Comparison of ENCODE assay signal across 11 cellular contexts in the genomic region with DNA sequence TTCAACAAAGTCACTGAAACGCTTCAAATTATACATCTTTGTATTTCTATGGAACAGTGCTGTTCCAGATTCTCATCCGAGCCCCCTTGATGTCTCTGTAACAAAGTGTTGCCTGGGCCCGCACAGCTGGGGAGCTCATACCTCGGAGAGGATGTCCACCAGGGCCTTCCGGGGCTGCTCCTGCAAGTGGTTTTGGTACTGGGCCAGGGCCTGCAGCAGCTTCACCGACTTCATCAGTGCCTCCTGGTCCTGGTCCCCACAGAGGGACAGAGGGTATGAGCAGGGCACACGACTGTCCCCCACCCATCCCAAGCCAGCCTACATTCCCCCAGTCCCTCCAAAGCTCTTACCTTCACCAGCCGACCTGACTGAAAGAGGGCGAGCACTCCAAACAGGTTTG. TPM values are rescaled to one million over a fixed set of nuclear protein-coding genes. Genes with fewer than 3 reads are reported as not detected.
DNase-seq lines count a peak whose midpoint lies in the region; ATAC-seq, FAIRE-seq and TF ChIP-seq lines count a peak whose summit lies in the region.
"Had no signal": no experiment of that assay in that cellular context is flagged by ENCODE, and none has a peak within 500 bp of the region (broad histone marks: within the 10 kb centered on the region; RNA-seq: fewer than 3 reads in every experiment).

No MANE protein-coding gene starts in this region.

- H3K27ac ChIP-seq in A673 (ENCODE audit: low read depth, low read length, poor library complexity, severe bottlenecking): no peak overlapping the region
- no peak overlapping the region for H3K27ac ChIP-seq in keratinocyte (ENCODE audit: control insufficient read depth, insufficient read depth, low read length)

- no peaks in the 10 kb centered on the region for H3K9me3 Mint-ChIP-seq in activated CD8-positive, alpha-beta T cell treated with anti-CD3 and anti-CD28 coated beads, Interleukin-2, amount 10 ng/mL, durations not matched to agents 7 days and 5 days (ENCODE audit: insufficient read depth)

- peak overlapping the region; percentile 66 for H3K4me2 ChIP-seq in keratinocyte (ENCODE audit: control insufficient read depth, extremely low read depth, insufficient read depth, low read depth, low read length)

- no peak overlapping the region for H2AFZ ChIP-seq in keratinocyte (ENCODE audit: control insufficient read depth, low read length)

- H3K4me3 ChIP-seq in A673 (ENCODE audit: low read depth, low read length, poor library complexity, severe bottlenecking): peak overlapping the region; percentile 91
- H3K4me3 ChIP-seq in GM12865 (ENCODE audit: low read depth, low read length): peak overlapping the region; percentile 87
- H3K4me3 ChIP-seq in keratinocyte (ENCODE audit: control insufficient read depth in 2 of 3, extremely low read depth in 1 of 3, insufficient read depth in 2 of 3, low read depth in 1 of 3, low read length in 3 of 3): peak overlapping the region; percentile 90 to 96 (median 94)

- H3K9me1 ChIP-seq in keratinocyte (ENCODE audit: control insufficient read depth, extremely low read depth, insufficient read depth, low read length): no peaks in the 10 kb centered on the region

- H3K27ac Mint-ChIP-seq in activated CD8-positive, alpha-beta T cell treated with anti-CD3 and anti-CD28 coated beads, Interleukin-2, amount 10 ng/mL, durations not matched to agents 7 days and 5 days: peak overlapping the region; percentile 63

- H3K36me3 ChIP-seq in A673 (ENCODE audit: insufficient read depth, low read length, poor library complexity, severe bottlenecking) (peaks cover 53% of the 10 kb centered on the region), keratinocyte (ENCODE audit: control insufficient read depth in 2 of 2, extremely low read depth in 1 of 2, insufficient read depth in 2 of 2, low read length in 2 of 2) (peaks cover 35 to 44% of the 10 kb centered on the region in 2 experiments)

- POLR2A ChIA-PET in A673 (lab: Charles Lee; ENCODE audit: low non-redundant PET): no interaction called here
- POLR2A ChIA-PET in activated CD8-positive, alpha-beta T cell treated with anti-CD3 and anti-CD28 coated beads, Interleukin-2, amount 10 ng/mL, durations not matched to agents 7 days and 5 days (lab: Charles Lee): no interaction called here

- H3K9me3 ChIP-seq in A673 (ENCODE audit: low read depth, low read length, poor library complexity, severe bottlenecking): no peaks in the 10 kb centered on the region
- no peaks in the 10 kb centered on the region for H3K9me3 ChIP-seq in keratinocyte (ENCODE audit: control insufficient read depth, low read depth, low read length)

- H3K27me3 ChIP-seq in A673 (replicated peaks; ENCODE audit: insufficient read depth, low read depth, low read length, poor library complexity): no peaks in the 10 kb centered on the region
- H3K27me3 ChIP-seq in keratinocyte (ENCODE audit: control insufficient read depth, extremely low read depth, insufficient read depth, low read length): no peaks in the 10 kb centered on the region

- no peaks in the 10 kb centered on the region for H3K27me3 Mint-ChIP-seq in activated CD8-positive, alpha-beta T cell treated with anti-CD3 and anti-CD28 coated beads, Interleukin-2, amount 10 ng/mL, durations not matched to agents 7 days and 5 days (ENCODE audit: low read depth)

- BruUV-seq in A673 (replicated peaks; lab: Mats Ljungman, UMichigan): no TSS peak

- dilution Hi-C loops in keratinocyte (cut with MboI; ENCODE audit: extremely low pct_ligation_motif_present, low sequenced_read_pairs): no loop called here

- H3K4me1 Mint-ChIP-seq in activated CD8-positive, alpha-beta T cell treated with anti-CD3 and anti-CD28 coated beads, Interleukin-2, amount 10 ng/mL, durations not matched to agents 7 days and 5 days (ENCODE audit: low read depth): peaks cover 35% of the 10 kb centered on the region

- intact Hi-C loops in A673 (cut with micrococcal nuclease; ENCODE audit: unreplicated experiment): no loop called here

- H4K20me1 ChIP-seq in keratinocyte (ENCODE audit: control insufficient read depth, extremely low read depth, insufficient read depth, low read length): peaks cover under 1% of the 10 kb centered on the region

- peak overlapping the region; percentile 93 for H3K4me3 Mint-ChIP-seq in activated CD8-positive, alpha-beta T cell treated with anti-CD3 and anti-CD28 coated beads, Interleukin-2, amount 10 ng/mL, durations not matched to agents 7 days and 5 days

- CTCF ChIA-PET in A673 (lab: Charles Lee): interaction anchor here (1.3 kb wide), 1 partner anchor 13 kb away, joined by 8 read pairs; no protein-coding TSS in a partner anchor
- CTCF ChIA-PET in activated CD8-positive, alpha-beta T cell treated with anti-CD3 and anti-CD28 coated beads, Interleukin-2, amount 10 ng/mL, durations not matched to agents 7 days and 5 days (lab: Charles Lee): interaction anchor here (2.0 to 5.3 kb wide), 2 partner anchors 13 to 133 kb away, joined by 9 to 44 read pairs; no protein-coding TSS in a partner anchor

- FAIRE-seq in keratinocyte (lab: Jason Lieb, UNC): no peak
- FAIRE-seq: HTR-8/SVneo had no signal

- peaks cover 32% of the 10 kb centered on the region for H3K79me2 ChIP-seq in keratinocyte (ENCODE audit: control insufficient read depth, insufficient read depth, low read length)

- DNase-seq in A673 (ENCODE audit: low spot score) (no peak), GM12865 (ENCODE audit: low read depth) (no peak), keratinocyte (ENCODE audit: low read depth, low spot score) (no peak), anterior cingulate cortex (lab: John Stamatoyannopoulos, UW) (no peak), hippocampal formation (lab: John Stamatoyannopoulos, UW) (no peak), LoVo (ENCODE audit: low spot score) (no peak)
- DNase-seq in activated CD8-positive, alpha-beta T cell treated with anti-CD3 and anti-CD28 coated beads, Interleukin-2, amount 10 ng/mL, durations not matched to agents 7 days and 5 days: no peak

- H3K9ac ChIP-seq in keratinocyte (ENCODE audit: control insufficient read depth, extremely low read depth, insufficient read depth, low read length): peak overlapping the region; percentile 90

- H3K4me1 ChIP-seq in A673 (ENCODE audit: insufficient read depth, low read length, poor library complexity, severe bottlenecking): peaks cover 6% of the 10 kb centered on the region
- peaks cover 17% of the 10 kb centered on the region for H3K4me1 ChIP-seq in keratinocyte (ENCODE audit: control insufficient read depth, extremely low read depth, insufficient read depth, low read length)

- ATAC-seq in activated CD8-positive, alpha-beta T cell treated with anti-CD3 and anti-CD28 coated beads, Interleukin-2, amount 10 ng/mL, durations not matched to agents 7 days and 5 days: no peak
- ATAC-seq in HG03045 (IDR thresholded peaks at IDR 0.05; ENCODE audit: unreplicated experiment): no peak

- peaks cover 33% of the 10 kb centered on the region for H3K36me3 Mint-ChIP-seq in activated CD8-positive, alpha-beta T cell treated with anti-CD3 and anti-CD28 coated beads, Interleukin-2, amount 10 ng/mL, durations not matched to agents 7 days and 5 days (ENCODE audit: low read depth)

- TF ChIP-seq CTCF in A673 (conservative IDR thresholded peaks at IDR 0.05; ENCODE audit: low read depth, low read length): no peak
- no peak for TF ChIP-seq CTCF in GM12865 (IDR thresholded peaks at IDR 0.05; ENCODE audit: insufficient read depth, low read depth, low read length, missing control alignments)
- no peak for TF ChIP-seq CTCF in keratinocyte (optimal IDR thresholded peaks at IDR 0.05 in 1 of 3, IDR thresholded peaks at IDR 0.05 in 1 of 3, conservative IDR thresholded peaks at IDR 0.05 in 1 of 3; ENCODE audit: extremely low read depth in 1 of 3, insufficient read depth in 2 of 3, low read length in 3 of 3)

RNA-seq across cellular contexts. Expression of a gene that starts 1.5 kb away (rescaled TPM):
- 163 and 177 TPM in 2 replicates for total RNA-seq in A673 (2021)
- 10 to 100 TPM; 70.7 to 76.7 TPM for total RNA-seq in activated CD8-positive, alpha-beta T cell treated with anti-CD3 and anti-CD28 coated beads, Interleukin-2, amount 10 ng/mL, durations not matched to agents 7 days and 5 days
- polyA plus RNA-seq in keratinocyte: 20.0 to 39.8 TPM (median 20.5 TPM) in 3 replicates
- polyA plus RNA-seq in keratinocyte (2011; ENCODE audit: low read depth): 12.2 TPM
- polyA plus RNA-seq in keratinocyte (2011; cell fraction: cytosol; rRNA removed): 10.7 and 21.5 TPM in 2 replicates
- polyA plus RNA-seq in keratinocyte (2011; cell fraction: nucleus; rRNA removed): 76.7 and 95.3 TPM in 2 replicates
- 33.7 and 47.9 TPM in 2 replicates for polyA plus RNA-seq in keratinocyte (2012; ENCODE audit: low replicate concordance)
- 26.7 to 91.1 TPM (median 40.3 TPM) in 3 replicates for polyA minus RNA-seq in keratinocyte
- 43.2 TPM for polyA minus RNA-seq in keratinocyte (2011; cell fraction: cytosol; rRNA and poly(A)+ RNA removed)
- 72.0 and 73.2 TPM in 2 replicates for polyA minus RNA-seq in keratinocyte (2011; cell fraction: nucleus; rRNA and poly(A)+ RNA removed)

RNA-seq across cellular contexts. Expression of a gene that starts 6.7 kb away (rescaled TPM):
- not detected in 2 replicates for total RNA-seq in A673 (2021)
- total RNA-seq in activated CD8-positive, alpha-beta T cell treated with anti-CD3 and anti-CD28 coated beads, Interleukin-2, amount 10 ng/mL, durations not matched to agents 7 days and 5 days: not detected
- 0.69 to 1.4 TPM (median 0.93 TPM) in 3 replicates for polyA plus RNA-seq in keratinocyte
- 5.4 TPM for polyA plus RNA-seq in keratinocyte (2011; ENCODE audit: low read depth)
- polyA plus RNA-seq in keratinocyte (2011; cell fraction: cytosol; rRNA removed): 0.66 and 0.68 TPM in 2 replicates
- polyA plus RNA-seq in keratinocyte (2011; cell fraction: nucleus; rRNA removed): 1.7 TPM in 2 replicates
- 0.71 and 11.8 TPM in 2 replicates for polyA plus RNA-seq in keratinocyte (2012; ENCODE audit: low replicate concordance)
- 0.69 to 1.1 TPM (median 0.90 TPM) in 3 replicates for polyA minus RNA-seq in keratinocyte
- polyA minus RNA-seq in keratinocyte (2011; cell fraction: cytosol; rRNA and poly(A)+ RNA removed): 1.9 TPM
- 2.9 and 3.0 TPM in 2 replicates for polyA minus RNA-seq in keratinocyte (2011; cell fraction: nucleus; rRNA and poly(A)+ RNA removed)
- total RNA-seq: G401, RPMI7951 had no signal

RNA-seq across cellular contexts. Expression of a gene that starts 30.7 kb away (rescaled TPM):
- not detected in 2 replicates for total RNA-seq in A673 (2021)
- not detected for total RNA-seq in activated CD8-positive, alpha-beta T cell treated with anti-CD3 and anti-CD28 coated beads, Interleukin-2, amount 10 ng/mL, durations not matched to agents 7 days and 5 days
- polyA plus RNA-seq in keratinocyte: not detected in 3 replicates
- polyA plus RNA-seq in keratinocyte (2011; ENCODE audit: low read depth): not detected
- not detected in 2 replicates for polyA plus RNA-seq in keratinocyte (2011; cell fraction: cytosol; rRNA removed)
- polyA plus RNA-seq in keratinocyte (2011; cell fraction: nucleus; rRNA removed): not detected in 2 replicates
- polyA plus RNA-seq in keratinocyte (2012; ENCODE audit: low replicate concordance): not detected in 2 replicates
- not detected in 3 replicates for polyA minus RNA-seq in keratinocyte
- polyA minus RNA-seq in keratinocyte (2011; cell fraction: cytosol; rRNA and poly(A)+ RNA removed): not detected
- polyA minus RNA-seq in keratinocyte (2011; cell fraction: nucleus; rRNA and poly(A)+ RNA removed): not detected in 2 replicates
- total RNA-seq: G401, RPMI7951 had no signal

RNA-seq across cellular contexts. Expression of a gene that starts 55.0 kb away (rescaled TPM):
- not detected in 2 replicates for total RNA-seq in A673 (2021)
- total RNA-seq in activated CD8-positive, alpha-beta T cell treated with anti-CD3 and anti-CD28 coated beads, Interleukin-2, amount 10 ng/mL, durations not matched to agents 7 days and 5 days: 1 to 10 TPM; 4.0 to 4.2 TPM
- polyA plus RNA-seq in keratinocyte: 0.04 to 0.33 TPM (median 0.10 TPM) in 3 replicates
- 9.4 TPM for polyA plus RNA-seq in keratinocyte (2011; ENCODE audit: low read depth)
- 0.21 and 0.25 TPM in 2 replicates for polyA plus RNA-seq in keratinocyte (2011; cell fraction: cytosol; rRNA removed)
- polyA plus RNA-seq in keratinocyte (2011; cell fraction: nucleus; rRNA removed): 0.43 and 0.67 TPM in 2 replicates
- polyA plus RNA-seq in keratinocyte (2012; ENCODE audit: low replicate concordance): 1.0 and 30.6 TPM in 2 replicates
- polyA minus RNA-seq in keratinocyte: 0.19 to 1.9 TPM in 2 of 3 replicates, not detected in the other
- polyA minus RNA-seq in keratinocyte (2011; cell fraction: cytosol; rRNA and poly(A)+ RNA removed): not detected
- polyA minus RNA-seq in keratinocyte (2011; cell fraction: nucleus; rRNA and poly(A)+ RNA removed): 1.3 and 4.5 TPM in 2 replicates
- total RNA-seq: RPMI7951 had no signal
